In genomic region chr18:62524443-62525200, GRCh38 we compare ENCODE assay signal across 8 cellular contexts. TPM values are rescaled to one million over a fixed set of nuclear protein-coding genes. Genes with fewer than 3 reads are reported as not detected.
DNase-seq lines count a peak whose midpoint lies in the region; ATAC-seq and TF ChIP-seq lines count a peak whose summit lies in the region.

No MANE protein-coding gene starts in this region.

- H3K27ac ChIP-seq in CD4-positive, alpha-beta memory T cell (ENCODE audit: low read depth, low read length) = peak overlapping the region; percentile 93
- peak overlapping the region; percentile 92 to 99 (median 96) for H3K27ac ChIP-seq in stomach

- H3K9me3 Mint-ChIP-seq in CD4-positive, alpha-beta memory T cell = peaks cover 0 to 2% (median 0%) of the 10 kb centered on the region in 8 donors
- H3K9me3 Mint-ChIP-seq in neural crest cell = no peaks in the 10 kb centered on the region

- H3K4me1 ChIP-seq in CD4-positive, alpha-beta memory T cell (ENCODE audit: insufficient read depth, low read length) = peaks cover 47% of the 10 kb centered on the region
- H3K4me1 ChIP-seq in NT2/D1 (ENCODE audit: insufficient read depth, insufficient read length) (peaks cover 2% of the 10 kb centered on the region), stomach (peaks cover 14 to 52% (median 39%) of the 10 kb centered on the region in 4 donors)

- peak in 2 of 4 donors; percentile 20 to 64 for TF ChIP-seq POLR2A in stomach (IDR thresholded peaks at IDR 0.05)

- no peaks in the 10 kb centered on the region for H3K36me3 ChIP-seq in CD4-positive, alpha-beta memory T cell (ENCODE audit: insufficient read depth, low read length)
- H3K36me3 ChIP-seq in NT2/D1 (ENCODE audit: insufficient read depth, insufficient read length, low read length) = no peaks in the 10 kb centered on the region
- no peaks in the 10 kb centered on the region for H3K36me3 ChIP-seq in stomach

- no peaks in the 10 kb centered on the region for H3K9me3 ChIP-seq in CD4-positive, alpha-beta memory T cell (ENCODE audit: control insufficient read depth in 1 of 2, low read length in 2 of 2)
- H3K9me3 ChIP-seq in NT2/D1 (ENCODE audit: insufficient read depth, low read length) (no peaks in the 10 kb centered on the region), stomach (no peaks in the 10 kb centered on the region)

- peak overlapping the region; percentile 90 to 99 (median 96) for H3K4me3 Mint-ChIP-seq in CD4-positive, alpha-beta memory T cell
- peak overlapping the region; percentile 89 for H3K4me3 Mint-ChIP-seq in neural crest cell

- H3K27me3 ChIP-seq in CD4-positive, alpha-beta memory T cell (ENCODE audit: insufficient read depth, low read length) = no peaks in the 10 kb centered on the region
- peaks cover 28% of the 10 kb centered on the region for H3K27me3 ChIP-seq in NT2/D1 (ENCODE audit: insufficient read depth, insufficient read length)
- no peaks in the 10 kb centered on the region for H3K27me3 ChIP-seq in stomach

- peak overlapping the region; percentile 95 to 98 (median 96) for H3K27ac Mint-ChIP-seq in CD4-positive, alpha-beta memory T cell
- no peak overlapping the region for H3K27ac Mint-ChIP-seq in neural crest cell (ENCODE audit: unreplicated experiment)

- TF ChIP-seq CTCF in fibroblast of villous mesenchyme (IDR thresholded peaks at IDR 0.05; ENCODE audit: insufficient read depth, low read depth, low read length) (no peak), neural crest cell (conservative IDR thresholded peaks at IDR 0.05) (no peak), stomach (IDR thresholded peaks at IDR 0.05) (no peak)

- peak; percentile 63 to 75 (median 68) for DNase-seq in CD4-positive, alpha-beta memory T cell
- DNase-seq in HCEC 1CT (peak; percentile 34), NT2/D1 (ENCODE audit: low read depth, low spot score) (no peak), fibroblast of villous mesenchyme (ENCODE audit: low read depth) (peak; percentile 55), neural crest cell (ENCODE audit: low read depth, low spot score) (peak; percentile 40), stomach (peak; percentile 73)
- DNase-seq in activated effector memory CD4-positive, alpha-beta T cell treated with Interleukin-2 at 50 U/mL for 16 hours = peak; percentile 55

- intact Hi-C loops in CD4-positive, alpha-beta memory T cell (cut with micrococcal nuclease) = loop anchor here (1.0 to 10.0 kb wide), 4 partner anchors 191 to 793 kb away; partner anchors contain the start of genes BCL2, PHLPP1 and TNFRSF11A
- intact Hi-C loops in stomach (cut with DNase I; ENCODE audit: low total_unique reads) = no loop called here

- H3K27me3 Mint-ChIP-seq in CD4-positive, alpha-beta memory T cell = no peaks in the 10 kb centered on the region
- peaks cover 39% of the 10 kb centered on the region for H3K27me3 Mint-ChIP-seq in neural crest cell (ENCODE audit: low read depth)

- ATAC-seq in GM19324 (IDR thresholded peaks at IDR 0.05; ENCODE audit: low FRiP score, unreplicated experiment) = no peak

- POLR2A ChIA-PET in CD4-positive, alpha-beta memory T cell (lab: Charles Lee; ENCODE audit: partially characterized antibody) = interaction anchor here (0.8 to 4.3 kb wide), 14 partner anchors 11 to 897 kb away, joined by 3 to 43 read pairs (median 4); partner anchors contain the start of genes PHLPP1, PIGN, RELCH and VPS4B

- no peak for TF ChIP-seq EP300 in stomach (IDR thresholded peaks at IDR 0.05)

- peak overlapping the region; percentile 83 for H3K9ac ChIP-seq in NT2/D1 (ENCODE audit: insufficient read length, low read depth)

- CTCF ChIA-PET in CD4-positive, alpha-beta memory T cell (lab: Charles Lee; ENCODE audit: partially characterized antibody) = interaction anchor here (0.8 to 1.0 kb wide), 2 partner anchors 19 to 104 kb away, joined by 3 read pairs; no protein-coding TSS in a partner anchor

- 1 to 2% (median 1%) methylated on average over 20 to 57 of the region's 57 CpGs for WGBS in stomach, 5 donors

- peaks cover 0 to 21% of the 10 kb centered on the region in 2 donors for H3K36me3 Mint-ChIP-seq in CD4-positive, alpha-beta memory T cell
- no peaks in the 10 kb centered on the region for H3K36me3 Mint-ChIP-seq in neural crest cell (ENCODE audit: low read depth)

- peak overlapping the region; percentile 71 to 98 for H3K4me3 ChIP-seq in CD4-positive, alpha-beta memory T cell (ENCODE audit: low read length in 2 of 2)
- peak overlapping the region; percentile 75 for H3K4me3 ChIP-seq in NT2/D1 (ENCODE audit: insufficient read length, low read depth)
- H3K4me3 ChIP-seq in fibroblast of villous mesenchyme (ENCODE audit: low read depth, low read length) = peak overlapping the region; percentile 66
- peak overlapping the region; percentile 70 to 92 (median 85) for H3K4me3 ChIP-seq in stomach

- H3K4me1 Mint-ChIP-seq in CD4-positive, alpha-beta memory T cell = peaks cover 32 to 59% (median 43%) of the 10 kb centered on the region in 4 donors
- H3K4me1 Mint-ChIP-seq in neural crest cell = peaks cover 35% of the 10 kb centered on the region

RNA-seq across cellular contexts. Expression of gene ZCCHC2, which starts 1.8 kb away (rescaled TPM):
- total RNA-seq in CD4-positive, alpha-beta memory T cell = 10 to 100 TPM; 51.7 to 52.2 TPM
- polyA plus RNA-seq in CD4-positive, alpha-beta memory T cell = 1 to 10 TPM; 1.2 to 2.2 TPM
- 5.5 and 9.5 TPM in 2 replicates for total RNA-seq in fibroblast of villous mesenchyme
- 14.3 and 14.7 TPM in 2 replicates for total RNA-seq in neural crest cell
- 10 to 100 TPM; 14.6 to 76.5 (median 19.3) TPM for total RNA-seq in stomach
- 1 to 10 TPM; 3.9 to 4.9 (median 3.9) TPM for polyA plus RNA-seq in stomach
